20 cellular contexts compared by ENCODE assay signal in the genomic region with DNA sequence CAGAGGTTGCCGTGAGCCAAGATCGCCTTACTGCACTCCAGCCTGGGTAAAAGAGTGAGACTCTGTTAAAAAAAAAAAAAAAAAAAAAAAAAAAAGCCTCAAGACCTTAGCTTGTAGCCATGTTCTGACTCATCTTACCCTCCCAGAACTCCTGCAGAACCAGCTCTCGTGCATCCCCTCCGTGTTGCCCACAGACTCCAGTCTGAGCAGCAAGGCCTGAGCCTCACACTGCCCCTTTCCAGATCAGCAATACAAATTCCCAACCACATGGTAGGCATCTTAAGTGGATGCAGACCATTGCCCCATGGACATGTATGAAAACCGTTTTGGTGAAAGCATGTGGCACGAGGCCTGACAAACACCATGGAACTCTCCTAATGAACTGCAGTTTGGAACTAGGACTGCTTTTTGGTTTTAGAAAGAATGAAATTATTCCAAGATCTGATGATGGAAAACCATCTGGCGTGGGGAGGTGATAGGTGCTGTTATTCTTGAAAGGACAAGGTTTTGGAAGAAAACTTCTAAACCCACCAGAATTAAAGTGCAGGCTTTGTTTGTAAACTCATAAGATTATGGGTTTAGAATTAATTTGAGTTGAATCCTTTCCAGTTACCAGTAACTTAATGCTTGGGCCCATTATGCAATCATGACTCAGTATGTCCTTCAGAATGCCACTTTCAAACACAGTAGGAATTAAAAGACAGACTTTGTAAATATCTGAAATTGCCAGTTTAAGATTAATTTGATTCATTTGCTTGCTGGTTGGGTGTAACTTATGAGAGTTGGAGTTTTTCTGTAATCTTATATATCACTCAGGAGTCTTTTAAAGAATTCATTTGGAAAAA.
DNase-seq lines count a peak whose midpoint lies in the region; ATAC-seq and TF ChIP-seq lines count a peak whose summit lies in the region.
"Had no signal": no experiment of that assay in that cellular context is flagged by ENCODE, and none has a peak within 500 bp of the region (broad histone marks: within the 10 kb centered on the region; RNA-seq: fewer than 3 reads in every experiment).

No MANE protein-coding gene starts in this region.

- no peak overlapping the region for H3K27ac Mint-ChIP-seq in activated T-helper 17 cell treated with anti-CD3 and anti-CD28 coated beads, Interleukin-2, amount 50 U/mL, for 72 hours
- H3K27ac Mint-ChIP-seq: activated CD4-positive, alpha-beta memory T cell treated with anti-CD3 and anti-CD28 coated beads for 36 hours; activated naive CD8-positive, alpha-beta T cell treated with anti-CD3 and anti-CD28 coated beads for 36 hours; T-cell had no signal

- intact Hi-C loops in thyroid gland (cut with DNase I), result no loop called here

- H3K36me3 ChIP-seq in thyroid gland, result no peaks in the 10 kb centered on the region
- H3K36me3 ChIP-seq: gastroesophageal sphincter, left lung had no signal

- no peaks in the 10 kb centered on the region for H3K9me3 ChIP-seq in thyroid gland
- H3K9me3 ChIP-seq: gastroesophageal sphincter, left lung had no signal

- H3K4me3 ChIP-seq in retinal pigment epithelial cell (ENCODE audit: low read length), result no peak overlapping the region
- no peak overlapping the region for H3K4me3 ChIP-seq in thyroid gland (replicated peaks in 1 of 3)
- H3K4me3 ChIP-seq: gastroesophageal sphincter, left lung had no signal

- TF ChIP-seq CTCF in retinal pigment epithelial cell (conservative IDR thresholded peaks at IDR 0.05; ENCODE audit: low read depth, low read length) (no peak), thyroid gland (IDR thresholded peaks at IDR 0.05) (no peak)

- DNase-seq in EL, result peak; percentile 60
- peak; percentile 82 for DNase-seq in LHCN-M2 (ENCODE audit: low read depth)
- peak; percentile 76 for DNase-seq in dedifferentiated amniotic fluid mesenchymal stem cell (ENCODE audit: extremely low spot score)
- peak; percentile 19 for DNase-seq in retinal pigment epithelial cell (ENCODE audit: low read depth)
- DNase-seq in thyroid gland, result no peak
- DNase-seq in activated gamma-delta T cell (lab: John Stamatoyannopoulos, UW), result no peak
- DNase-seq: activated CD4-positive, alpha-beta memory T cell treated with anti-CD3 and anti-CD28 coated beads for 36 hours; activated naive CD8-positive, alpha-beta T cell treated with anti-CD3 and anti-CD28 coated beads for 36 hours; activated T-cell treated with anti-CD3 and anti-CD28 coated beads, Interleukin-2, amount 50 U/mL, for 1 hour; central memory CD4-positive, alpha-beta T cell; KG1; left lung; NCI-H1105; occipital lobe; right cardiac atrium; T-cell had no signal

- 85 to 91% methylated on average over 7 of the region's 7 CpGs for WGBS in thyroid gland, 2 donors

- no peaks in the 10 kb centered on the region for H3K27me3 Mint-ChIP-seq in activated T-helper 17 cell treated with anti-CD3 and anti-CD28 coated beads, Interleukin-2, amount 50 U/mL, for 72 hours
- H3K27me3 Mint-ChIP-seq: activated CD4-positive, alpha-beta memory T cell treated with anti-CD3 and anti-CD28 coated beads for 36 hours; activated naive CD8-positive, alpha-beta T cell treated with anti-CD3 and anti-CD28 coated beads for 36 hours had no signal

- H3K4me3 Mint-ChIP-seq in activated T-helper 17 cell treated with anti-CD3 and anti-CD28 coated beads, Interleukin-2, amount 50 U/mL, for 72 hours, result no peak overlapping the region
- H3K4me3 Mint-ChIP-seq: activated CD4-positive, alpha-beta memory T cell treated with anti-CD3 and anti-CD28 coated beads for 36 hours; activated naive CD8-positive, alpha-beta T cell treated with anti-CD3 and anti-CD28 coated beads for 36 hours; T-cell had no signal

- H3K36me3 Mint-ChIP-seq in activated T-helper 17 cell treated with anti-CD3 and anti-CD28 coated beads, Interleukin-2, amount 50 U/mL, for 72 hours (ENCODE audit: low read depth), result no peaks in the 10 kb centered on the region
- H3K36me3 Mint-ChIP-seq: activated CD4-positive, alpha-beta memory T cell treated with anti-CD3 and anti-CD28 coated beads for 36 hours; activated naive CD8-positive, alpha-beta T cell treated with anti-CD3 and anti-CD28 coated beads for 36 hours; T-cell had no signal

- no peak overlapping the region for H3K27ac ChIP-seq in thyroid gland
- H3K27ac ChIP-seq: gastroesophageal sphincter, left lung, RWPE1, VCaP had no signal

- H3K9me3 Mint-ChIP-seq in activated T-helper 17 cell treated with anti-CD3 and anti-CD28 coated beads, Interleukin-2, amount 50 U/mL, for 72 hours, result peaks cover 7% of the 10 kb centered on the region

- no peaks in the 10 kb centered on the region for H3K4me1 ChIP-seq in thyroid gland
- H3K4me1 ChIP-seq: gastroesophageal sphincter, left lung had no signal

- no peak for TF ChIP-seq POLR2A in thyroid gland (IDR thresholded peaks at IDR 0.05)

- H3K4me1 Mint-ChIP-seq in activated T-helper 17 cell treated with anti-CD3 and anti-CD28 coated beads, Interleukin-2, amount 50 U/mL, for 72 hours, result no peaks in the 10 kb centered on the region
- H3K4me1 Mint-ChIP-seq: activated naive CD8-positive, alpha-beta T cell treated with anti-CD3 and anti-CD28 coated beads for 36 hours; T-cell had no signal

- no peak for ATAC-seq in activated T-helper 17 cell treated with anti-CD3 and anti-CD28 coated beads, Interleukin-2, amount 50 U/mL, for 72 hours (replicated peaks)
- ATAC-seq: gastroesophageal sphincter, left lung, right cardiac atrium, T-cell had no signal

- no peaks in the 10 kb centered on the region for H3K27me3 ChIP-seq in thyroid gland
- H3K27me3 ChIP-seq: gastroesophageal sphincter, left lung had no signal

Comparison
In these comparisons a context has a peak if more than half of its experiments do, and no peak if none do; other contexts are left out.
1. DNase-seq: peak in EL (single experiment), LHCN-M2 (single experiment), dedifferentiated amniotic fluid mesenchymal stem cell (single experiment) and retinal pigment epithelial cell (single experiment); none in thyroid gland (0 of 2) and activated gamma-delta T cell (single experiment).